Comparison of ENCODE assay signal across 26 cellular contexts in genomic region chr10:124422742-124423141, GRCh38. TPM values are rescaled to one million over a fixed set of nuclear protein-coding genes. Genes with fewer than 3 reads are reported as not detected.
"Had no signal": no experiment of that assay in that cellular context is flagged by ENCODE, and none has a peak within 500 bp of the region (broad histone marks: within the 10 kb centered on the region; RNA-seq: fewer than 3 reads in every experiment).

No MANE protein-coding gene starts in this region.

- H3K36me3 ChIP-seq: esophagus squamous epithelium, gastrocnemius medialis, heart right ventricle, left lung, lower lobe of right lung had no signal

- H3K9me3 ChIP-seq: esophagus squamous epithelium, gastrocnemius medialis, heart right ventricle, left lung, lower lobe of right lung had no signal

- H3K4me3 ChIP-seq: esophagus squamous epithelium, gastrocnemius medialis, heart right ventricle, left lung, lower lobe of right lung had no signal

- H3K4me3 Mint-ChIP-seq: dendritic cell treated with granulocyte-macrophage colony-stimulating factor and Interleukin-4, amounts not matched to agents 40 ng/mL and 50 ng/mL, for 4 days; effector memory CD8-positive, alpha-beta T cell; endodermal cell; mesothelial cell of epicardium had no signal

- DNase-seq: cortex of kidney; effector CD8-positive, alpha-beta T cell; effector memory CD8-positive, alpha-beta T cell; endodermal cell; esophagus squamous epithelium; foreskin fibroblast; foreskin melanocyte; gastrocnemius medialis; glutamatergic neuron; head of caudate nucleus; heart right ventricle; hippocampal formation; left cardiac atrium; left lung; left ventricle myocardium superior; lower lobe of right lung; mesenchymal stem cell had no signal

- ATAC-seq: effector memory CD8-positive, alpha-beta T cell; esophagus mucosa; gastrocnemius medialis; heart right ventricle; left cardiac atrium; left lung; left ventricle myocardium superior; lower lobe of right lung had no signal

- H3K36me3 Mint-ChIP-seq: mesothelial cell of epicardium had no signal

- H3K27ac ChIP-seq: epithelial cell of prostate, esophagus squamous epithelium, gastrocnemius medialis, heart right ventricle, left lung, lower lobe of right lung had no signal

- H3K27me3 ChIP-seq: gastrocnemius medialis had no signal

- H3K9me3 Mint-ChIP-seq: dendritic cell treated with granulocyte-macrophage colony-stimulating factor and Interleukin-4, amounts not matched to agents 40 ng/mL and 50 ng/mL, for 4 days; effector memory CD8-positive, alpha-beta T cell; endodermal cell; mesothelial cell of epicardium had no signal

- H3K27ac Mint-ChIP-seq: dendritic cell treated with granulocyte-macrophage colony-stimulating factor and Interleukin-4, amounts not matched to agents 40 ng/mL and 50 ng/mL, for 4 days; effector memory CD8-positive, alpha-beta T cell; endodermal cell; mesothelial cell of epicardium had no signal

RNA-seq across cellular contexts. Expression of gene NKX1-2, which starts 27.1 kb away (rescaled TPM):
- total RNA-seq: dermis microvascular lymphatic vessel endothelial cell, gastrocnemius medialis, glomerular endothelial cell, heart right ventricle, kidney epithelial cell, left cardiac atrium, left lung, left ventricle myocardium superior, lower lobe of right lung, lung microvascular endothelial cell, mesenteric fat pad, mesothelial cell of epicardium had no signal
- polyA plus RNA-seq: heart right ventricle had no signal
